9 cellular contexts compared by ENCODE assay signal in the genomic region with DNA sequence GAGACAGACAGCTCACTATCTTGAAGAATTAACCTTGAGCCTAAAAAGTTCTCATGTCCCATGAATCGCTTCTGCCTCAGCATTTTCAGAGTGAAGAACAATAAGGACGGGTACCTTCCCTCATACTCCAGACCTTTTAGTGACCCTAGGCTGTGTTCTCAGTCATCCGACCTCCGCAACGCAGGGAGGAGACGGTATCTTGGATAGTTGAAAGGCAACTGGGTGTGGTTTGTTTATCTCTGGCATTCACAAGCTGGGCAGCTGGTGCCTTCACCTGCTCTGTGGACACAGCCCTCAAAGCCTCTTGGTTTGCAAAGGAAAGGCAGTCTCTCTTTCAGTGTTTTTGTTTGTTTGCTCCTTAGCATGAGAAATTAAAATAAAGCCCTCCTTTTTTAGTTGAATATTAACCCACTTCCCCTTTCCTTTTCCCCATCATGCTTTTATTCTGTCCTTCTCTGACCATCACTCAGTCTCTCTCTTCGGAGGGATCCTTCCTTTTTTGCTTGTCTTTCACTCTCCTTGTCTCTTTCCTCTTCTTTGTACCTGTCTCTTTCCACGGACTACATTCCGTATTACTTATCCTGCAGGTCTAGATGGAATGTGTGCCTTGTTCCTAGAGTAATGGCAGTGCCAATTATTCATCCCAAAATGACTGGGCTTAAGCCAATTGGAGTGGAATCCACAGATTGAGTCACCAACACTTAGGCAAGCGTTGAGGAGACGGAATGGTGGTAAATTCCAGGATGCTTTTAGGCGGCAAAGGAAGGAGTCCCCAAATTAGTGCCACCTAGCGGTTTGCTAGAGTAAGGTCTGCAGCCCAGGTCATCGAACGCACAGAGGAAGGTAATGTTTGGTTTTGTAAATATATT. TPM values are rescaled to one million over a fixed set of nuclear protein-coding genes. Genes with fewer than 3 reads are reported as not detected.
DNase-seq lines count a peak whose midpoint lies in the region; ATAC-seq and TF ChIP-seq lines count a peak whose summit lies in the region.
"Had no signal": no experiment of that assay in that cellular context is flagged by ENCODE, and none has a peak within 500 bp of the region (broad histone marks: within the 10 kb centered on the region; RNA-seq: fewer than 3 reads in every experiment).

No MANE protein-coding gene starts in this region.

- H3K36me3 Mint-ChIP-seq in nephron progenitor cell (ENCODE audit: low read depth) = no peaks in the 10 kb centered on the region
- H3K36me3 Mint-ChIP-seq in activated T-helper 1 cell treated with anti-CD3 and anti-CD28 coated beads, Interleukin-12 subunit alpha, Interleukin-12 subunit beta, Interleukin-2, Interleukin-4 antibody, amounts not matched to agents 30 ng/mL and 10 ng/mL and 1 ng/mL, durations not matched to agents 14 hours and 24 hours and 36 hours (ENCODE audit: low read depth) = no peaks in the 10 kb centered on the region

- no peaks in the 10 kb centered on the region for H3K27me3 ChIP-seq in colonic mucosa

- H3K36me3 ChIP-seq in colonic mucosa = no peaks in the 10 kb centered on the region

- H3K9me3 ChIP-seq in colonic mucosa = no peaks in the 10 kb centered on the region

- peak; percentile 76 for TF ChIP-seq CTCF in GM12875 (IDR thresholded peaks at IDR 0.05; ENCODE audit: borderline replicate concordance, insufficient read depth, low read depth, low read length)
- peak; percentile 80 for TF ChIP-seq CTCF in colonic mucosa (IDR thresholded peaks at IDR 0.05)
- peak; percentile 76 for TF ChIP-seq CTCF in nephron progenitor cell (IDR thresholded peaks at IDR 0.05)

- H3K9me3 Mint-ChIP-seq in nephron progenitor cell = peaks cover 14% of the 10 kb centered on the region
- no peaks in the 10 kb centered on the region for H3K9me3 Mint-ChIP-seq in activated T-helper 1 cell treated with anti-CD3 and anti-CD28 coated beads, Interleukin-12 subunit alpha, Interleukin-12 subunit beta, Interleukin-2, Interleukin-4 antibody, amounts not matched to agents 30 ng/mL and 10 ng/mL and 1 ng/mL, durations not matched to agents 14 hours and 24 hours and 36 hours
- H3K9me3 Mint-ChIP-seq: activated B cell treated with CpG ODN at 0.5 μM for 24 hours had no signal

- no peak for ATAC-seq in HG03280 (IDR thresholded peaks at IDR 0.05; ENCODE audit: unreplicated experiment)
- no peak for ATAC-seq in GM21515 (IDR thresholded peaks at IDR 0.05; ENCODE audit: unreplicated experiment)
- no peak for ATAC-seq in GM21576 (IDR thresholded peaks at IDR 0.05; ENCODE audit: unreplicated experiment)

- H3K9ac ChIP-seq in colonic mucosa (ENCODE audit: low read depth in 2 of 2, low read length in 2 of 2) = peak overlapping the region in 1 of 2 donors; percentile 56

- H3K4me1 Mint-ChIP-seq in nephron progenitor cell = peaks cover 12% of the 10 kb centered on the region
- H3K4me1 Mint-ChIP-seq in activated T-helper 1 cell treated with anti-CD3 and anti-CD28 coated beads, Interleukin-12 subunit alpha, Interleukin-12 subunit beta, Interleukin-2, Interleukin-4 antibody, amounts not matched to agents 30 ng/mL and 10 ng/mL and 1 ng/mL, durations not matched to agents 14 hours and 24 hours and 36 hours (ENCODE audit: low read depth) = no peaks in the 10 kb centered on the region
- H3K4me1 Mint-ChIP-seq: activated B cell treated with CpG ODN at 0.5 μM for 24 hours had no signal

- intact Hi-C loops in colonic mucosa (cut with DNase I) = loop anchor here (5.0 kb wide), 1 partner anchor 42 kb away; no protein-coding TSS in a partner anchor
- intact Hi-C loops in activated T-helper 1 cell treated with anti-CD3 and anti-CD28 coated beads, Interleukin-12 subunit alpha, Interleukin-12 subunit beta, Interleukin-2, Interleukin-4 antibody, amounts not matched to agents 30 ng/mL and 10 ng/mL and 1 ng/mL, durations not matched to agents 14 hours and 24 hours and 36 hours (cut with micrococcal nuclease) = no loop called here

- DNase-seq in NCI-H226 (peak; percentile 85), colonic mucosa (peak; percentile 79), nephron progenitor cell (peak; percentile 36)
- DNase-seq in activated T-helper 1 cell treated with anti-CD3 and anti-CD28 coated beads, Interleukin-12 subunit alpha, Interleukin-12 subunit beta, Interleukin-2, Interleukin-4 antibody, amounts not matched to agents 30 ng/mL and 10 ng/mL and 1 ng/mL, durations not matched to agents 14 hours and 24 hours and 36 hours (ENCODE audit: low spot score) = no peak
- DNase-seq: activated B cell treated with CpG ODN at 0.5 μM for 24 hours had no signal

- H3K27ac ChIP-seq in colonic mucosa = peak overlapping the region; percentile 70

- H3K4me3 ChIP-seq in GM12875 (ENCODE audit: low read depth, low read length) (no peak overlapping the region), colonic mucosa (no peak overlapping the region)

- H3K4me1 ChIP-seq in colonic mucosa = no peaks in the 10 kb centered on the region

- H3K27me3 Mint-ChIP-seq in nephron progenitor cell (ENCODE audit: low read depth, poor library complexity) = peaks cover 9% of the 10 kb centered on the region
- H3K27me3 Mint-ChIP-seq in activated T-helper 1 cell treated with anti-CD3 and anti-CD28 coated beads, Interleukin-12 subunit alpha, Interleukin-12 subunit beta, Interleukin-2, Interleukin-4 antibody, amounts not matched to agents 30 ng/mL and 10 ng/mL and 1 ng/mL, durations not matched to agents 14 hours and 24 hours and 36 hours (ENCODE audit: insufficient read depth) = peaks cover 2% of the 10 kb centered on the region

- H3K27ac Mint-ChIP-seq in nephron progenitor cell = no peak overlapping the region
- H3K27ac Mint-ChIP-seq in activated T-helper 1 cell treated with anti-CD3 and anti-CD28 coated beads, Interleukin-12 subunit alpha, Interleukin-12 subunit beta, Interleukin-2, Interleukin-4 antibody, amounts not matched to agents 30 ng/mL and 10 ng/mL and 1 ng/mL, durations not matched to agents 14 hours and 24 hours and 36 hours = no peak overlapping the region
- H3K27ac Mint-ChIP-seq: activated B cell treated with CpG ODN at 0.5 μM for 24 hours had no signal

- no peak overlapping the region for H3K4me3 Mint-ChIP-seq in nephron progenitor cell
- no peak overlapping the region for H3K4me3 Mint-ChIP-seq in activated T-helper 1 cell treated with anti-CD3 and anti-CD28 coated beads, Interleukin-12 subunit alpha, Interleukin-12 subunit beta, Interleukin-2, Interleukin-4 antibody, amounts not matched to agents 30 ng/mL and 10 ng/mL and 1 ng/mL, durations not matched to agents 14 hours and 24 hours and 36 hours
- H3K4me3 Mint-ChIP-seq: activated B cell treated with CpG ODN at 0.5 μM for 24 hours had no signal

RNA-seq across cellular contexts. Expression of gene PRR15, which starts 45.8 kb away (rescaled TPM):
- 100 to 1,000 TPM; 129 to 194 TPM for total RNA-seq in colonic mucosa
- total RNA-seq in activated T-helper 1 cell treated with anti-CD3 and anti-CD28 coated beads, Interleukin-12 subunit alpha, Interleukin-12 subunit beta, Interleukin-2, Interleukin-4 antibody, amounts not matched to agents 30 ng/mL and 10 ng/mL and 1 ng/mL, durations not matched to agents 14 hours and 24 hours and 36 hours = not detected in 2 replicates
- total RNA-seq: activated B cell treated with CpG ODN at 0.5 μM for 24 hours had no signal

Comparison
In these comparisons a context has a peak if more than half of its experiments do, and no peak if none do; other contexts are left out.
1. RNA of gene PRR15, which starts 45.8 kb away (total RNA-seq): 129 to 194 TPM in colonic mucosa; not detected in activated T-helper 1 cell treated with anti-CD3 and anti-CD28 coated beads, Interleukin-12 subunit alpha, Interleukin-12 subunit beta, Interleukin-2, Interleukin-4 antibody, amounts not matched to agents 30 ng/mL and 10 ng/mL and 1 ng/mL, durations not matched to agents 14 hours and 24 hours and 36 hours; every median in the first group is over 100 times any median in the second.
2. Peak in every context shown above with its lines, with median percentiles within 50 percentile points of each other: CTCF ChIP-seq.